ENCODE assay signal across 8 cellular contexts in genomic region chr7:1059200-1060091, GRCh38. TPM values are rescaled to one million over a fixed set of nuclear protein-coding genes. Genes with fewer than 3 reads are reported as not detected.
DNase-seq lines count a peak whose midpoint lies in the region; TF ChIP-seq lines count a peak whose summit lies in the region.

No MANE protein-coding gene starts in this region.

- no peak overlapping the region for H3K56ac ChIP-seq in mesendoderm (ENCODE audit: low read length)

- no peak overlapping the region for H2BK15ac ChIP-seq in mesendoderm (replicated peaks; ENCODE audit: low read depth)

- H3K4me1 ChIP-seq in HUES64 (ENCODE audit: insufficient read depth, low read length) (peaks cover 11% of the 10 kb centered on the region; the same call in 1 of the 2 replicates), mesendoderm (ENCODE audit: control insufficient read depth, low read depth, low read length) (peaks cover 4% of the 10 kb centered on the region), BE2C (peaks cover 23% of the 10 kb centered on the region)

- H3K9ac ChIP-seq in HUES64 (ENCODE audit: low read depth, low read length) (peak overlapping the region; percentile 37; the same call in 1 of the 2 replicates), mesendoderm (ENCODE audit: low read length) (no peak overlapping the region)

- no peak overlapping the region for H3K18ac ChIP-seq in mesendoderm (ENCODE audit: low read length)

- H3K23ac ChIP-seq in mesendoderm (ENCODE audit: low read length) = no peak overlapping the region

- H4K8ac ChIP-seq in mesendoderm (ENCODE audit: low read depth, low read length) = no peak overlapping the region

- H3K27me3 ChIP-seq in HUES64 (ENCODE audit: insufficient read depth, low read length) (no peaks in the 10 kb centered on the region), mesendoderm (ENCODE audit: insufficient read depth, low read length, poor library complexity) (no peaks in the 10 kb centered on the region), BE2C (no peaks in the 10 kb centered on the region)

- H2BK120ac ChIP-seq in mesendoderm (ENCODE audit: low read depth, low read length) = no peak overlapping the region

- H3K36me3 ChIP-seq in HUES64 (ENCODE audit: insufficient read depth, low read length) (peaks cover 6% of the 10 kb centered on the region; the same call in 1 of the 2 replicates), mesendoderm (ENCODE audit: control insufficient read depth, insufficient read depth, low read length) (no peaks in the 10 kb centered on the region), BE2C (peaks cover 12% of the 10 kb centered on the region)

- H3K27ac ChIP-seq in HUES64 (ENCODE audit: low read depth, low read length) = no peak overlapping the region; the same call in 1 of the 2 replicates
- no peak overlapping the region for H3K27ac ChIP-seq in mesendoderm (ENCODE audit: low read depth, low read length)

- H3K4me3 ChIP-seq in HUES64 (ENCODE audit: low read length) (peak overlapping the region; percentile 38), mesendoderm (ENCODE audit: low read length) (no peak overlapping the region), BE2C (ENCODE audit: low read depth, low read length) (no peak overlapping the region)

- no peaks in the 10 kb centered on the region for H3K79me1 ChIP-seq in mesendoderm (ENCODE audit: low read length)

- no peak overlapping the region for H4K5ac ChIP-seq in mesendoderm (ENCODE audit: low read length)

- H2BK5ac ChIP-seq in mesendoderm (ENCODE audit: low read length) = no peak overlapping the region

- 6% methylated on average over 53 of the region's 55 CpGs for WGBS in HUES64
- no CpG with 5 or more reads among the region's 55 CpGs for WGBS in mesendoderm (ENCODE audit: extremely low coverage, insufficient coverage, low lambda C conversion rate)

- no peak for TF ChIP-seq CTCF in BE2C (IDR thresholded peaks at IDR 0.05; ENCODE audit: low read depth, low read length)

- no peak overlapping the region for H2AK5ac ChIP-seq in mesendoderm (ENCODE audit: low read length)

- H3K4me2 ChIP-seq in mesendoderm (ENCODE audit: low read length) = no peak overlapping the region

- DNase-seq in D341Med (ENCODE audit: low spot score) (peak; percentile 85), dermis blood vessel endothelial cell (peak; percentile 66), mesendoderm (peak; percentile 98), BE2C (no peak), NCI-H2081 (lab: John Stamatoyannopoulos, UW) (no peak), SIG-M5 treated with dmso at 0.1 percent for 504 hours (lab: John Stamatoyannopoulos, UW; ENCODE audit: unreplicated experiment) (no peak), hepatic stellate cell (ENCODE audit: low spot score) (no peak)

- no peaks in the 10 kb centered on the region for H3K9me3 ChIP-seq in HUES64 (ENCODE audit: insufficient read depth, low read depth, low read length)
- H3K9me3 ChIP-seq in BE2C = no peaks in the 10 kb centered on the region

- no peaks in the 10 kb centered on the region for H3K79me2 ChIP-seq in mesendoderm (ENCODE audit: control insufficient read depth, insufficient read depth, low read length)

- no peak overlapping the region for H3K4ac ChIP-seq in mesendoderm (ENCODE audit: low read depth, low read length)

RNA-seq across cellular contexts. Expression of gene GPR146, which starts 15.1 kb away (rescaled TPM):
- polyA plus RNA-seq in HUES64 (2013, experiment 1 of 2) = 0.60 TPM
- 1.3 TPM for polyA plus RNA-seq in HUES64 (2013, experiment 2 of 2)
- 64.5 and 69.9 TPM in 2 replicates for total RNA-seq in dermis blood vessel endothelial cell
- 0.41 TPM for polyA plus RNA-seq in mesendoderm (2013, experiment 1 of 2)
- polyA plus RNA-seq in mesendoderm (2013, experiment 2 of 2) = 0.42 TPM
- 41.4 TPM for polyA plus RNA-seq in BE2C (2012; ENCODE audit: insufficient read depth, insufficient read length, low read depth)

RNA-seq across cellular contexts. Expression of gene GPER1, which starts 28.5 kb away (rescaled TPM):
- polyA plus RNA-seq in HUES64 (2013, experiment 1 of 2) = 0.40 TPM
- 0.38 TPM for polyA plus RNA-seq in HUES64 (2013, experiment 2 of 2)
- 1.0 and 2.0 TPM in 2 replicates for total RNA-seq in dermis blood vessel endothelial cell
- polyA plus RNA-seq in mesendoderm (2013, experiment 1 of 2) = 0.88 TPM
- polyA plus RNA-seq in mesendoderm (2013, experiment 2 of 2) = 0.84 TPM
- 6.5 TPM for polyA plus RNA-seq in BE2C (2012; ENCODE audit: insufficient read depth, insufficient read length, low read depth)

Comparison
In these comparisons a context has a peak if more than half of its experiments do, and no peak if none do; other contexts are left out.
1. DNase-seq: peak in D341Med (single experiment), dermis blood vessel endothelial cell (single experiment) and mesendoderm (single experiment); none in BE2C (single experiment), NCI-H2081 (0 of 2), SIG-M5 treated with dmso at 0.1 percent for 504 hours (single experiment) and hepatic stellate cell (single experiment).